ENCODE assay signal across 9 cellular contexts in genomic region chr19:38663957-38664502, GRCh38. TPM values are rescaled to one million over a fixed set of nuclear protein-coding genes. Genes with fewer than 3 reads are reported as not detected.
DNase-seq lines count a peak whose midpoint lies in the region; ATAC-seq, FAIRE-seq and TF ChIP-seq lines count a peak whose summit lies in the region.
"Had no signal": no experiment of that assay in that cellular context is flagged by ENCODE, and none has a peak within 500 bp of the region (broad histone marks: within the 10 kb centered on the region; RNA-seq: fewer than 3 reads in every experiment).

No MANE protein-coding gene starts in this region.

- no peaks in the 10 kb centered on the region for H3K9me3 ChIP-seq in HUES48 (ENCODE audit: control insufficient read depth, insufficient read depth, low read length)
- H3K9me3 ChIP-seq in keratinocyte (ENCODE audit: control insufficient read depth, low read depth, low read length) = no peaks in the 10 kb centered on the region

- H3K27ac ChIP-seq in HUES48 (ENCODE audit: low read depth, low read length) (peak overlapping the region; percentile 96), keratinocyte (ENCODE audit: control insufficient read depth, insufficient read depth, low read length) (peak overlapping the region; percentile 42)
- H3K27ac ChIP-seq: KMS-11 had no signal

- H3K27me3 ChIP-seq in HUES48 (ENCODE audit: control insufficient read depth, insufficient read depth, low read length) (no peaks in the 10 kb centered on the region), keratinocyte (ENCODE audit: control insufficient read depth, extremely low read depth, insufficient read depth, low read length) (no peaks in the 10 kb centered on the region)

- ATAC-seq in stimulated activated effector memory CD8-positive, alpha-beta T cell treated with anti-CD3 and anti-CD28 coated beads, Interleukin-12 subunit alpha, Interleukin-12 subunit beta, amount 100 ng/mL, for 72 hours = no peak
- no peak for ATAC-seq in HG03571 (IDR thresholded peaks at IDR 0.05; ENCODE audit: unreplicated experiment)
- ATAC-seq in HG03097 (IDR thresholded peaks at IDR 0.05; ENCODE audit: low FRiP score, unreplicated experiment) = no peak

- H3K4me1 ChIP-seq in HUES48 (ENCODE audit: control insufficient read depth, insufficient read depth, low read length) (peaks cover 82% of the 10 kb centered on the region), keratinocyte (ENCODE audit: control insufficient read depth, extremely low read depth, insufficient read depth, low read length) (peaks cover 96% of the 10 kb centered on the region)

- H3K79me2 ChIP-seq in keratinocyte (ENCODE audit: control insufficient read depth, insufficient read depth, low read length) = peaks cover 98% of the 10 kb centered on the region

- no peaks in the 10 kb centered on the region for H3K9me1 ChIP-seq in keratinocyte (ENCODE audit: control insufficient read depth, extremely low read depth, insufficient read depth, low read length)

- H2AFZ ChIP-seq in keratinocyte (ENCODE audit: control insufficient read depth, low read length) = no peak overlapping the region

- dilution Hi-C loops in keratinocyte (cut with MboI; ENCODE audit: extremely low pct_ligation_motif_present, low sequenced_read_pairs) = no loop called here

- H3K36me3 ChIP-seq in HUES48 (ENCODE audit: control insufficient read depth, insufficient read depth, low read length) (no peaks in the 10 kb centered on the region), keratinocyte (ENCODE audit: control insufficient read depth in 2 of 2, extremely low read depth in 1 of 2, insufficient read depth in 2 of 2, low read length in 2 of 2) (peaks cover 12 to 44% of the 10 kb centered on the region in 2 experiments)

- peaks cover 33% of the 10 kb centered on the region for H4K20me1 ChIP-seq in keratinocyte (ENCODE audit: control insufficient read depth, extremely low read depth, insufficient read depth, low read length)

- H3K9ac ChIP-seq in HUES48 (ENCODE audit: low read depth, low read length) = 0 out of 2 replicates have a peak overlapping the region, but pooled peaks have one; percentile 7
- H3K9ac ChIP-seq in keratinocyte (ENCODE audit: control insufficient read depth, extremely low read depth, insufficient read depth, low read length) = peak overlapping the region; percentile 49
- H3K9ac ChIP-seq: KMS-11 had no signal

- DNase-seq in astrocyte of the hippocampus (ENCODE audit: low read depth, low spot score) (peak; percentile 21), keratinocyte (ENCODE audit: low read depth, low spot score) (no peak), ACHN (no peak), AG08396 (ENCODE audit: low spot score) (no peak)
- no peak for DNase-seq in stimulated activated effector memory CD8-positive, alpha-beta T cell treated with anti-CD3 and anti-CD28 coated beads, Interleukin-12 subunit alpha, Interleukin-12 subunit beta, amount 100 ng/mL, for 72 hours (ENCODE audit: low spot score in 2 of 2)

- FAIRE-seq in keratinocyte (lab: Jason Lieb, UNC) = no peak

- H3K4me3 Mint-ChIP-seq in stimulated activated effector memory CD8-positive, alpha-beta T cell treated with anti-CD3 and anti-CD28 coated beads, Interleukin-12 subunit alpha, Interleukin-12 subunit beta, amount 100 ng/mL, for 72 hours = peak overlapping the region; percentile 50

- H3K4me2 ChIP-seq in keratinocyte (ENCODE audit: control insufficient read depth, extremely low read depth, insufficient read depth, low read depth, low read length) = peak overlapping the region; percentile 60
- H3K4me2 ChIP-seq: KMS-11 had no signal

- H3K4me3 ChIP-seq in HUES48 (ENCODE audit: low read depth, low read length) = no peak overlapping the region
- H3K4me3 ChIP-seq in keratinocyte (ENCODE audit: control insufficient read depth in 2 of 3, extremely low read depth in 1 of 3, insufficient read depth in 2 of 3, low read depth in 1 of 3, low read length in 3 of 3) = peak overlapping the region in 2 of 3 experiments; percentile 9 to 14

- in situ Hi-C loops in ACHN (cut with HindIII; ENCODE audit: low pct_ligation_motif_present, low pct_unique_long_range_greater_than_20kb, low sequenced_read_pairs) = no loop called here

- peaks cover 83% of the 10 kb centered on the region for H3K4me1 Mint-ChIP-seq in stimulated activated effector memory CD8-positive, alpha-beta T cell treated with anti-CD3 and anti-CD28 coated beads, Interleukin-12 subunit alpha, Interleukin-12 subunit beta, amount 100 ng/mL, for 72 hours

- H3K27ac Mint-ChIP-seq in stimulated activated effector memory CD8-positive, alpha-beta T cell treated with anti-CD3 and anti-CD28 coated beads, Interleukin-12 subunit alpha, Interleukin-12 subunit beta, amount 100 ng/mL, for 72 hours = peak overlapping the region; percentile 35

- H3K36me3 Mint-ChIP-seq in stimulated activated effector memory CD8-positive, alpha-beta T cell treated with anti-CD3 and anti-CD28 coated beads, Interleukin-12 subunit alpha, Interleukin-12 subunit beta, amount 100 ng/mL, for 72 hours = peaks cover 61% of the 10 kb centered on the region

- no peak for TF ChIP-seq CTCF in keratinocyte (optimal IDR thresholded peaks at IDR 0.05 in 1 of 3, IDR thresholded peaks at IDR 0.05 in 1 of 3, conservative IDR thresholded peaks at IDR 0.05 in 1 of 3; ENCODE audit: extremely low read depth in 1 of 3, insufficient read depth in 2 of 3, low read length in 3 of 3)

- H3K9me3 Mint-ChIP-seq in stimulated activated effector memory CD8-positive, alpha-beta T cell treated with anti-CD3 and anti-CD28 coated beads, Interleukin-12 subunit alpha, Interleukin-12 subunit beta, amount 100 ng/mL, for 72 hours = no peaks in the 10 kb centered on the region

RNA-seq across cellular contexts. Expression of gene ACTN4, which starts 16.6 kb away (rescaled TPM):
- polyA plus RNA-seq in keratinocyte = 463 to 720 TPM (median 526 TPM) in 3 replicates
- polyA plus RNA-seq in keratinocyte (2011; ENCODE audit: low read depth) = 762 TPM
- polyA plus RNA-seq in keratinocyte (2011; cell fraction: cytosol; rRNA removed) = 452 and 468 TPM in 2 replicates
- 1,020 and 1,377 TPM in 2 replicates for polyA plus RNA-seq in keratinocyte (2011; cell fraction: nucleus; rRNA removed)
- polyA plus RNA-seq in keratinocyte (2012; ENCODE audit: low replicate concordance) = 537 and 1,150 TPM in 2 replicates
- 417 to 1,584 TPM (median 501 TPM) in 3 replicates for polyA minus RNA-seq in keratinocyte
- polyA minus RNA-seq in keratinocyte (2011; cell fraction: cytosol; rRNA and poly(A)+ RNA removed) = 376 TPM
- 400 and 697 TPM in 2 replicates for polyA minus RNA-seq in keratinocyte (2011; cell fraction: nucleus; rRNA and poly(A)+ RNA removed)

RNA-seq across cellular contexts. Expression of gene EIF3K, which starts 45.0 kb away (rescaled TPM):
- 240 to 304 TPM (median 260 TPM) in 3 replicates for polyA plus RNA-seq in keratinocyte
- 262 TPM for polyA plus RNA-seq in keratinocyte (2011; ENCODE audit: low read depth)
- polyA plus RNA-seq in keratinocyte (2011; cell fraction: cytosol; rRNA removed) = 399 and 557 TPM in 2 replicates
- 275 and 357 TPM in 2 replicates for polyA plus RNA-seq in keratinocyte (2011; cell fraction: nucleus; rRNA removed)
- 276 and 339 TPM in 2 replicates for polyA plus RNA-seq in keratinocyte (2012; ENCODE audit: low replicate concordance)
- polyA minus RNA-seq in keratinocyte = 344 to 553 TPM (median 352 TPM) in 3 replicates
- polyA minus RNA-seq in keratinocyte (2011; cell fraction: cytosol; rRNA and poly(A)+ RNA removed) = 270 TPM
- polyA minus RNA-seq in keratinocyte (2011; cell fraction: nucleus; rRNA and poly(A)+ RNA removed) = 60.8 and 84.1 TPM in 2 replicates

RNA-seq across cellular contexts. Expression of gene MAP4K1, which starts 46.3 kb away (rescaled TPM):
- 0.22 to 0.25 TPM in 2 of 3 replicates, not detected in the other for polyA plus RNA-seq in keratinocyte
- polyA plus RNA-seq in keratinocyte (2011; ENCODE audit: low read depth) = not detected
- 0.06 TPM in 1 of 2 replicates, not detected in the other for polyA plus RNA-seq in keratinocyte (2011; cell fraction: cytosol; rRNA removed)
- polyA plus RNA-seq in keratinocyte (2011; cell fraction: nucleus; rRNA removed) = 0.52 and 0.60 TPM in 2 replicates
- polyA plus RNA-seq in keratinocyte (2012; ENCODE audit: low replicate concordance) = 0.23 and 0.81 TPM in 2 replicates
- not detected in 3 replicates for polyA minus RNA-seq in keratinocyte
- not detected for polyA minus RNA-seq in keratinocyte (2011; cell fraction: cytosol; rRNA and poly(A)+ RNA removed)
- polyA minus RNA-seq in keratinocyte (2011; cell fraction: nucleus; rRNA and poly(A)+ RNA removed) = not detected in 2 replicates
